Comparison of ENCODE assay signal across 9 cellular contexts in genomic region chr22:36369004-36369921, GRCh38. TPM values are rescaled to one million over a fixed set of nuclear protein-coding genes. Genes with fewer than 3 reads are reported as not detected.
DNase-seq lines count a peak whose midpoint lies in the region; ATAC-seq and TF ChIP-seq lines count a peak whose summit lies in the region.
"Had no signal": no experiment of that assay in that cellular context is flagged by ENCODE, and none has a peak within 500 bp of the region (broad histone marks: within the 10 kb centered on the region; RNA-seq: fewer than 3 reads in every experiment).

No MANE protein-coding gene starts in this region.

- no peak for TF ChIP-seq EP300 in gastroesophageal sphincter (IDR thresholded peaks at IDR 0.05)

- ATAC-seq in gastroesophageal sphincter (no peak), GM18505 (IDR thresholded peaks at IDR 0.05; ENCODE audit: unreplicated experiment) (no peak), HG03469 (IDR thresholded peaks at IDR 0.05; ENCODE audit: unreplicated experiment) (no peak)

- TF ChIP-seq CTCF in HEK293 (tag by site-specific recombination; IDR thresholded peaks at IDR 0.05): no peak
- TF ChIP-seq CTCF in gastroesophageal sphincter (IDR thresholded peaks at IDR 0.05): no peak

- POLR2A ChIA-PET in HEK293 (lab: Yijun Ruan, JAX): interaction anchor here (0.5 to 5.2 kb wide), 16 partner anchors 9 to 428 kb away, joined by 3 to 31 read pairs (median 4); partner anchors contain the start of gene MYH9
- POLR2A ChIA-PET in activated CD4-positive, alpha-beta memory T cell treated with anti-CD3 and anti-CD28 coated beads for 36 hours (lab: Charles Lee): interaction anchor here (0.6 to 4.1 kb wide), 5 partner anchors 10 to 82 kb away, joined by 3 to 17 read pairs (median 3); partner anchors contain the start of gene MYH9

- H3K4me3 Mint-ChIP-seq in activated CD4-positive, alpha-beta memory T cell treated with anti-CD3 and anti-CD28 coated beads for 36 hours: peak overlapping the region; percentile 64

- no peaks in the 10 kb centered on the region for H3K27me3 ChIP-seq in gastroesophageal sphincter

- 27 to 29% methylated on average over 8 to 10 of the region's 19 CpGs for WGBS in gastroesophageal sphincter (ENCODE audit: low coverage in 1 of 2), 2 donors

- TF ChIP-seq POLR2A in gastroesophageal sphincter (IDR thresholded peaks at IDR 0.05) (no peak), GM18505 (IDR thresholded peaks at IDR 0.05; ENCODE audit: borderline replicate concordance, extremely low read depth, insufficient read depth, insufficient read length) (no peak)

- peaks cover 40% of the 10 kb centered on the region for H3K36me3 Mint-ChIP-seq in activated CD4-positive, alpha-beta memory T cell treated with anti-CD3 and anti-CD28 coated beads for 36 hours

- no peaks in the 10 kb centered on the region for H3K9me3 Mint-ChIP-seq in activated CD4-positive, alpha-beta memory T cell treated with anti-CD3 and anti-CD28 coated beads for 36 hours

- no peaks in the 10 kb centered on the region for H3K27me3 Mint-ChIP-seq in activated CD4-positive, alpha-beta memory T cell treated with anti-CD3 and anti-CD28 coated beads for 36 hours

- peaks cover 94% of the 10 kb centered on the region for H3K4me1 Mint-ChIP-seq in activated CD4-positive, alpha-beta memory T cell treated with anti-CD3 and anti-CD28 coated beads for 36 hours (ENCODE audit: low read depth)

- H3K4me1 ChIP-seq in HEK293 (ENCODE audit: control insufficient read depth, insufficient read depth, low read length) (peaks cover 47% of the 10 kb centered on the region), gastroesophageal sphincter (peaks cover 4 to 100% (median 94%) of the 10 kb centered on the region in 3 donors)

- peak overlapping the region; percentile 85 for H3K27ac Mint-ChIP-seq in activated CD4-positive, alpha-beta memory T cell treated with anti-CD3 and anti-CD28 coated beads for 36 hours

- H3K4me3 ChIP-seq in HEK293 (ENCODE audit: low read depth, low read length) (no peak overlapping the region), gastroesophageal sphincter (peak overlapping the region in 1 of 2 donors; percentile 15), skin epidermis (peak overlapping the region in 1 of 7 experiments; percentile 1)

- CTCF ChIA-PET in HEK293 (lab: Yijun Ruan, JAX): interaction anchor here (0.6 to 4.4 kb wide), 6 partner anchors 8 to 123 kb away, joined by 3 to 17 read pairs (median 4); no protein-coding TSS in a partner anchor
- CTCF ChIA-PET in activated CD4-positive, alpha-beta memory T cell treated with anti-CD3 and anti-CD28 coated beads for 36 hours (lab: Charles Lee): interaction anchor here (0.7 to 6.4 kb wide), 5 partner anchors 17 to 102 kb away, joined by 3 to 34 read pairs (median 6); partner anchors contain the start of gene MYH9

- H3K27ac ChIP-seq in HEK293 (ENCODE audit: extremely low read depth, low read depth, low read length): peak overlapping the region; percentile 54
- peak overlapping the region; percentile 84 to 100 (median 98) for H3K27ac ChIP-seq in gastroesophageal sphincter
- H3K27ac ChIP-seq in skin epidermis: peak overlapping the region in 20 of 21 experiments; percentile 35 to 98 (median 74)
- H3K27ac ChIP-seq: KMS-11 had no signal

- intact Hi-C loops in activated CD4-positive, alpha-beta memory T cell treated with anti-CD3 and anti-CD28 coated beads for 36 hours (cut with micrococcal nuclease): no loop called here

- peak; percentile 70 for DNase-seq in activated CD4-positive, alpha-beta memory T cell treated with anti-CD3 and anti-CD28 coated beads for 36 hours
- DNase-seq in nucleus accumbens (lab: John Stamatoyannopoulos, UW) (no peak), kidney tubule cell (ENCODE audit: low spot score) (no peak)

- H3K36me3 ChIP-seq in HEK293 (ENCODE audit: control insufficient read depth in 2 of 2, insufficient read depth in 1 of 2, low read length in 2 of 2) (peaks cover 4 to 7% of the 10 kb centered on the region in 2 experiments; a peak in 2 of 3 replicates), gastroesophageal sphincter (no peaks in the 10 kb centered on the region)

- no peaks in the 10 kb centered on the region for H3K9me3 ChIP-seq in HEK293 (ENCODE audit: control insufficient read depth, insufficient read depth, low read depth, low read length)
- no peaks in the 10 kb centered on the region for H3K9me3 ChIP-seq in gastroesophageal sphincter

TF ChIP-seq in HEK293, 187 proteins besides CTCF, POLR2A, EP300 and RAD21:
- TF ChIP-seq ZNF580 (tag by site-specific recombination; IDR thresholded peaks at IDR 0.05) (no peak), ZNF654 (tag by site-specific recombination; IDR thresholded peaks at IDR 0.05; ENCODE audit: low read depth) (no peak), ZNF175 (tag by site-specific recombination; IDR thresholded peaks at IDR 0.05) (no peak), ZNF621 (tag by site-specific recombination; IDR thresholded peaks at IDR 0.05) (no peak), ZNF302 (tag by site-specific recombination; IDR thresholded peaks at IDR 0.05; ENCODE audit: low read depth) (no peak), ZNF341 (tag by site-specific recombination; IDR thresholded peaks at IDR 0.05; ENCODE audit: low read depth) (no peak), EGR2 (tag by site-specific recombination; IDR thresholded peaks at IDR 0.05; ENCODE audit: low read depth) (peak; percentile 97), BCL11A (tag by site-specific recombination; IDR thresholded peaks at IDR 0.05; ENCODE audit: low read depth) (no peak), IKZF3 (tag by site-specific recombination; IDR thresholded peaks at IDR 0.05) (0 out of 2 replicates have a peak, but pooled peaks have one; percentile 43), ZNF433 (tag by site-specific recombination; IDR thresholded peaks at IDR 0.05; ENCODE audit: low read depth) (no peak), KLF10 (tag by site-specific recombination; IDR thresholded peaks at IDR 0.05) (no peak), ZEB2 (tag by site-specific recombination; IDR thresholded peaks at IDR 0.05) (peak; percentile 28; the same call in 1 of the 2 replicates), ZBTB7A (tag by site-specific recombination; IDR thresholded peaks at IDR 0.05; ENCODE audit: low read depth) (no peak), ZBTB6 (tag by site-specific recombination; IDR thresholded peaks at IDR 0.05) (no peak), HOXA7 (CRISPR knock-in tag; IDR thresholded peaks at IDR 0.05; ENCODE audit: borderline replicate concordance) (no peak), HOXD13 (CRISPR knock-in tag; IDR thresholded peaks at IDR 0.05; ENCODE audit: borderline replicate concordance) (no peak), ZFHX2 (tag by site-specific recombination; conservative IDR thresholded peaks at IDR 0.05) (peak; percentile 98), SP7 (tag by site-specific recombination; IDR thresholded peaks at IDR 0.05) (peak; percentile 39), ZNF10 (tag by site-specific recombination; IDR thresholded peaks at IDR 0.05) (peak; percentile 67; the same call in 1 of the 2 replicates), RBAK (tag by site-specific recombination; IDR thresholded peaks at IDR 0.05) (no peak), SP2 (tag by site-specific recombination; IDR thresholded peaks at IDR 0.05) (peak; percentile 59), ZNF792 (tag by site-specific recombination; IDR thresholded peaks at IDR 0.05) (no peak), ZIC2 (tag by site-specific recombination; IDR thresholded peaks at IDR 0.05) (no peak), ZNF223 (tag by site-specific recombination; IDR thresholded peaks at IDR 0.05) (no peak), MEIS1 (CRISPR knock-in tag; IDR thresholded peaks at IDR 0.05; ENCODE audit: borderline replicate concordance) (no peak)
- TF ChIP-seq, protein P1, sequence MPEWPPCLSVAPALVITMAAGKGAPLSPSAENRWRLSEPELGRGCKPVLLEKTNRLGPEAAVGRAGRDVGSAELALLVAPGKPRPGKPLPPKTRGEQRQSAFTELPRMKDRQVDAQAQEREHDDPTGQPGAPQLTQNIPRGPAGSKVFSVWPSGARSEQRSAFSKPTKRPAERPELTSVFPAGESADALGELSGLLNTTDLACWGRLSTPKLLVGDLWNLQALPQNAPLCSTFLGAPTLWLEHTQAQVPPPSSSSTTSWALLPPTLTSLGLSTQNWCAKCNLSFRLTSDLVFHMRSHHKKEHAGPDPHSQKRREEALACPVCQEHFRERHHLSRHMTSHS (tag by site-specific recombination; IDR thresholded peaks at IDR 0.05): no peak
- TF ChIP-seq, protein P2, sequence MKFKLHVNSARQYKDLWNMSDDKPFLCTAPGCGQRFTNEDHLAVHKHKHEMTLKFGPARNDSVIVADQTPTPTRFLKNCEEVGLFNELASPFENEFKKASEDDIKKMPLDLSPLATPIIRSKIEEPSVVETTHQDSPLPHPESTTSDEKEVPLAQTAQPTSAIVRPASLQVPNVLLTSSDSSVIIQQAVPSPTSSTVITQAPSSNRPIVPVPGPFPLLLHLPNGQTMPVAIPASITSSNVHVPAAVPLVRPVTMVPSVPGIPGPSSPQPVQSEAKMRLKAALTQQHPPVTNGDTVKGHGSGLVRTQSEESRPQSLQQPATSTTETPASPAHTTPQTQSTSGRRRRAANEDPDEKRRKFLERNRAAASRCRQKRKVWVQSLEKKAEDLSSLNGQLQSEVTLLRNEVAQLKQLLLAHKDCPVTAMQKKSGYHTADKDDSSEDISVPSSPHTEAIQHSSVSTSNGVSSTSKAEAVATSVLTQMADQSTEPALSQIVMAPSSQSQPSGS (tag by site-specific recombination; IDR thresholded peaks at IDR 0.05; ENCODE audit: low read depth): no peak

RNA-seq across cellular contexts. Expression of gene MYH9, which starts 18.5 kb away (rescaled TPM):
- 100 to 1,000 TPM; 712 to 720 TPM for total RNA-seq in activated CD4-positive, alpha-beta memory T cell treated with anti-CD3 and anti-CD28 coated beads for 36 hours
- 100 to 1,000 TPM; 304 to 366 (median 322) TPM for total RNA-seq in gastroesophageal sphincter
